ENCODE assay signal across 12 cellular contexts in the genomic region with DNA sequence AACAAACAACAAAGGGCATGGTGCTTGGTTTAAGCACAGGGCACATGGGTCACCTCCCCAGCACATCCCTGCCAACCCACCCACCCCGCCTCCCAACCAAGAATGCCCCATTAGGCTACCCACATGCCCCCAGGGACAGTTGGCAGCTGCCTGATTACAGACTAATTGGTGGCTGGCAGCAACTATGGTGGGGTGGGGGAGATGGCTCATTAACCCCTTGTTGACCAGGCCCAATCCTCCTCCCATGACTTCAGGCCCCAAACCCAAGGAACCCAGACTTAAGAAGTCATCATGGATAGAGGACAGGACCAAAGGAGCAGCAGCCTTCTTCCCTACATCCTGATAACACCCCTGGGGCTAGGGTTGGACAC. TPM values are rescaled to one million over a fixed set of nuclear protein-coding genes. Genes with fewer than 3 reads are reported as not detected.
DNase-seq lines count a peak whose midpoint lies in the region; ATAC-seq lines count a peak whose summit lies in the region.
"Had no signal": no experiment of that assay in that cellular context is flagged by ENCODE, and none has a peak within 500 bp of the region (broad histone marks: within the 10 kb centered on the region; RNA-seq: fewer than 3 reads in every experiment).

No MANE protein-coding gene starts in this region.

- H3K27me3 Mint-ChIP-seq in activated naive CD4-positive, alpha-beta T cell treated with anti-CD3 and anti-CD28 coated beads for 36 hours (ENCODE audit: low read depth): no peaks in the 10 kb centered on the region

- no peak overlapping the region for H3K27ac Mint-ChIP-seq in activated naive CD4-positive, alpha-beta T cell treated with anti-CD3 and anti-CD28 coated beads for 36 hours
- no peak overlapping the region for H3K27ac Mint-ChIP-seq in stimulated activated effector memory CD8-positive, alpha-beta T cell treated with anti-CD3 and anti-CD28 coated beads, Interleukin-12 subunit alpha, Interleukin-12 subunit beta, amount 100 ng/mL, for 72 hours

- H3K36me3 Mint-ChIP-seq in activated naive CD4-positive, alpha-beta T cell treated with anti-CD3 and anti-CD28 coated beads for 36 hours (ENCODE audit: low read depth): no peaks in the 10 kb centered on the region
- no peaks in the 10 kb centered on the region for H3K36me3 Mint-ChIP-seq in stimulated activated effector memory CD8-positive, alpha-beta T cell treated with anti-CD3 and anti-CD28 coated beads, Interleukin-12 subunit alpha, Interleukin-12 subunit beta, amount 100 ng/mL, for 72 hours

- peak overlapping the region; percentile 23 for H3K4me3 Mint-ChIP-seq in activated naive CD4-positive, alpha-beta T cell treated with anti-CD3 and anti-CD28 coated beads for 36 hours
- H3K4me3 Mint-ChIP-seq in stimulated activated effector memory CD8-positive, alpha-beta T cell treated with anti-CD3 and anti-CD28 coated beads, Interleukin-12 subunit alpha, Interleukin-12 subunit beta, amount 100 ng/mL, for 72 hours: peak overlapping the region; percentile 76

- no peak for ATAC-seq in stimulated activated effector memory CD8-positive, alpha-beta T cell treated with anti-CD3 and anti-CD28 coated beads, Interleukin-12 subunit alpha, Interleukin-12 subunit beta, amount 100 ng/mL, for 72 hours
- ATAC-seq in HG03025 (IDR thresholded peaks at IDR 0.05; ENCODE audit: low FRiP score, unreplicated experiment): no peak
- no peak for ATAC-seq in GM19455 (IDR thresholded peaks at IDR 0.05; ENCODE audit: unreplicated experiment)

- DNase-seq in activated naive CD4-positive, alpha-beta T cell treated with anti-CD3 and anti-CD28 coated beads for 36 hours: no peak
- DNase-seq in activated naive CD4-positive, alpha-beta T cell (lab: John Stamatoyannopoulos, UW): no peak
- DNase-seq in NCI-H2171 treated with DMSO at 0.1 percent for 48 hours (lab: John Stamatoyannopoulos, UW) (peak; percentile 71), globus pallidus (ENCODE audit: low spot score) (no peak)
- no peak for DNase-seq in stimulated activated effector memory CD8-positive, alpha-beta T cell treated with anti-CD3 and anti-CD28 coated beads, Interleukin-12 subunit alpha, Interleukin-12 subunit beta, amount 100 ng/mL, for 72 hours (ENCODE audit: low spot score in 2 of 2)
- DNase-seq: effector memory CD4-positive, alpha-beta T cell; left ventricle myocardium inferior; OCI-M1; testis had no signal

- no peaks in the 10 kb centered on the region for H3K9me3 Mint-ChIP-seq in activated naive CD4-positive, alpha-beta T cell treated with anti-CD3 and anti-CD28 coated beads for 36 hours
- H3K9me3 Mint-ChIP-seq in stimulated activated effector memory CD8-positive, alpha-beta T cell treated with anti-CD3 and anti-CD28 coated beads, Interleukin-12 subunit alpha, Interleukin-12 subunit beta, amount 100 ng/mL, for 72 hours: no peaks in the 10 kb centered on the region

- intact Hi-C loops in activated naive CD4-positive, alpha-beta T cell treated with anti-CD3 and anti-CD28 coated beads for 36 hours (cut with micrococcal nuclease): no loop called here

- peaks cover 17% of the 10 kb centered on the region for H3K4me1 Mint-ChIP-seq in activated naive CD4-positive, alpha-beta T cell treated with anti-CD3 and anti-CD28 coated beads for 36 hours (ENCODE audit: low read depth)
- H3K4me1 Mint-ChIP-seq in stimulated activated effector memory CD8-positive, alpha-beta T cell treated with anti-CD3 and anti-CD28 coated beads, Interleukin-12 subunit alpha, Interleukin-12 subunit beta, amount 100 ng/mL, for 72 hours: peaks cover 31% of the 10 kb centered on the region

- H3K27ac ChIP-seq in cingulate gyrus (ENCODE audit: low read depth, low read length): peak overlapping the region; percentile 39
- H3K27ac ChIP-seq: left ventricle myocardium inferior, testis had no signal

- CTCF ChIA-PET in activated naive CD4-positive, alpha-beta T cell treated with anti-CD3 and anti-CD28 coated beads for 36 hours (lab: Charles Lee): interaction anchor here (1.3 to 1.4 kb wide), 2 partner anchors 14 to 52 kb away, joined by 3 to 5 read pairs; no protein-coding TSS in a partner anchor

RNA-seq across cellular contexts. Expression of gene RIMS3, which starts 1.3 kb away (rescaled TPM):
- total RNA-seq in activated naive CD4-positive, alpha-beta T cell treated with anti-CD3 and anti-CD28 coated beads for 36 hours: 1 to 10 TPM; 3.6 to 3.7 TPM

RNA-seq across cellular contexts. Expression of gene NFYC, which starts 27.4 kb away (rescaled TPM):
- 10 to 100 TPM; 53.5 to 63.1 TPM for total RNA-seq in activated naive CD4-positive, alpha-beta T cell treated with anti-CD3 and anti-CD28 coated beads for 36 hours
